Comparison of ENCODE assay signal across 1 cellular context in the genomic region with DNA sequence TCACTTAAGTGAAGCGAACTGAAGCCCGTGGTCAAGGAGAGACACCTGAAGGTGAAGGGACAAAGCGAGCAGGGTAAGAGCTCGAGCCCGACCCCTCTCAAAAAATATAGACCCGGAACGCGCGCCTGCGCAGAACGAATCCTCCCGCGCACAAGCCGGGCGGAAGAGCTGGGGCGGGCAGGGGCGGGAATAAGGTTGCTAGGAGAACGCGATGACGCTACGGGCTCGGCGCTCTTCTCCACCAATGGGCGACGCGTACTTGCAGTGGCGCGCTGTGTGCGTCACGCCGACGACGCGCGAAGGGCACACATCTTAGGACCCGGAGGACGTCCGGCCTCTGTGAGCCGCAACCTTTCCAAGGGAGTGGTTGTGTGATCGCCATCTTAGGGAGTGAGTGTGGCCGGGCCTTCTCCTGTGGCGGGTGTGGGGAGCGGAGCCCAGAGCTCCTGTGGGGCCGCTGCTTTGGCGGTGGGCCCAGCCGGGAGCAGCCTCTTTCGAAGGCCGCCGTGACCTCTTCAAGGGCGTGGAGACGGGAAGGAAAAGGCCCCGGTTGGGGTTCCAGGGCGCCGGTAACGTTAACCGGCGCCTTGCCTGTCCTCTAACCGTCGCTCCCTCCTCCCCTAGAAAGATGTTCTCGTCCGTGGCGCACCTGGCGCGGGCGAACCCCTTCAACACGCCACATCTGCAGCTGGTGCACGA.
TF ChIP-seq lines count a peak whose summit lies in the region.

A gene (plus strand): TSS at position 336 of the 699 bp plus-strand sequence. CDS start 293 bp downstream, at position 629.

TF ChIP-seq in HepG2, 621 proteins besides CTCF, POLR2A, EP300 and RAD21 (continued from another document and continues in another):
- TF ChIP-seq, protein P1, sequence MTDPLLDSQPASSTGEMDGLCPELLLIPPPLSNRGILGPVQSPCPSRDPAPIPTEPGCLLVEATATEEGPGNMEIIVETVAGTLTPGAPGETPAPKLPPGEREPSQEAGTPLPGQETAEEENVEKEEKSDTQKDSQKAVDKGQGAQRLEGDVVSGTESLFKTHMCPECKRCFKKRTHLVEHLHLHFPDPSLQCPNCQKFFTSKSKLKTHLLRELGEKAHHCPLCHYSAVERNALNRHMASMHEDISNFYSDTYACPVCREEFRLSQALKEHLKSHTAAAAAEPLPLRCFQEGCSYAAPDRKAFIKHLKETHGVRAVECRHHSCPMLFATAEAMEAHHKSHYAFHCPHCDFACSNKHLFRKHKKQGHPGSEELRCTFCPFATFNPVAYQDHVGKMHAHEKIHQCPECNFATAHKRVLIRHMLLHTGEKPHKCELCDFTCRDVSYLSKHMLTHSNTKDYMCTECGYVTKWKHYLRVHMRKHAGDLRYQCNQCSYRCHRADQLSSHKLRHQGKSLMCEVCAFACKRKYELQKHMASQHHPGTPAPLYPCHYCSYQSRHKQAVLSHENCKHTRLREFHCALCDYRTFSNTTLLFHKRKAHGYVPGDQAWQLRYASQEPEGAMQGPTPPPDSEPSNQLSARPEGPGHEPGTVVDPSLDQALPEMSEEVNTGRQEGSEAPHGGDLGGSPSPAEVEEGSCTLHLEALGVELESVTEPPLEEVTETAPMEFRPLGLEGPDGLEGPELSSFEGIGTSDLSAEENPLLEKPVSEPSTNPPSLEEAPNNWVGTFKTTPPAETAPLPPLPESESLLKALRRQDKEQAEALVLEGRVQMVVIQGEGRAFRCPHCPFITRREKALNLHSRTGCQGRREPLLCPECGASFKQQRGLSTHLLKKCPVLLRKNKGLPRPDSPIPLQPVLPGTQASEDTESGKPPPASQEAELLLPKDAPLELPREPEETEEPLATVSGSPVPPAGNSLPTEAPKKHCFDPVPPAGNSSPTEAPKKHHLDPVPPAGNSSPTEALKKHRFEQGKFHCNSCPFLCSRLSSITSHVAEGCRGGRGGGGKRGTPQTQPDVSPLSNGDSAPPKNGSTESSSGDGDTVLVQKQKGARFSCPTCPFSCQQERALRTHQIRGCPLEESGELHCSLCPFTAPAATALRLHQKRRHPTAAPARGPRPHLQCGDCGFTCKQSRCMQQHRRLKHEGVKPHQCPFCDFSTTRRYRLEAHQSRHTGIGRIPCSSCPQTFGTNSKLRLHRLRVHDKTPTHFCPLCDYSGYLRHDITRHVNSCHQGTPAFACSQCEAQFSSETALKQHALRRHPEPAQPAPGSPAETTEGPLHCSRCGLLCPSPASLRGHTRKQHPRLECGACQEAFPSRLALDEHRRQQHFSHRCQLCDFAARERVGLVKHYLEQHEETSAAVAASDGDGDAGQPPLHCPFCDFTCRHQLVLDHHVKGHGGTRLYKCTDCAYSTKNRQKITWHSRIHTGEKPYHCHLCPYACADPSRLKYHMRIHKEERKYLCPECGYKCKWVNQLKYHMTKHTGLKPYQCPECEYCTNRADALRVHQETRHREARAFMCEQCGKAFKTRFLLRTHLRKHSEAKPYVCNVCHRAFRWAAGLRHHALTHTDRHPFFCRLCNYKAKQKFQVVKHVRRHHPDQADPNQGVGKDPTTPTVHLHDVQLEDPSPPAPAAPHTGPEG (CRISPR knock-in tag; IDR thresholded peaks at IDR 0.05), result peak; percentile 85
- peak; percentile 93 for TF ChIP-seq RFX3 (CRISPR knock-in tag; IDR thresholded peaks at IDR 0.05)
- TF ChIP-seq TAF15 (IDR thresholded peaks at IDR 0.05; ENCODE audit: low read depth, low read length, poor library complexity, severe bottlenecking), result no peak
- no peak for TF ChIP-seq MEIS1 (CRISPR knock-in tag; IDR thresholded peaks at IDR 0.05; ENCODE audit: borderline replicate concordance)
- TF ChIP-seq, protein P2, sequence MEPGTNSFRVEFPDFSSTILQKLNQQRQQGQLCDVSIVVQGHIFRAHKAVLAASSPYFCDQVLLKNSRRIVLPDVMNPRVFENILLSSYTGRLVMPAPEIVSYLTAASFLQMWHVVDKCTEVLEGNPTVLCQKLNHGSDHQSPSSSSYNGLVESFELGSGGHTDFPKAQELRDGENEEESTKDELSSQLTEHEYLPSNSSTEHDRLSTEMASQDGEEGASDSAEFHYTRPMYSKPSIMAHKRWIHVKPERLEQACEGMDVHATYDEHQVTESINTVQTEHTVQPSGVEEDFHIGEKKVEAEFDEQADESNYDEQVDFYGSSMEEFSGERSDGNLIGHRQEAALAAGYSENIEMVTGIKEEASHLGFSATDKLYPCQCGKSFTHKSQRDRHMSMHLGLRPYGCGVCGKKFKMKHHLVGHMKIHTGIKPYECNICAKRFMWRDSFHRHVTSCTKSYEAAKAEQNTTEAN (CRISPR knock-in tag; conservative IDR thresholded peaks at IDR 0.05), result peak; percentile 44; the same call in 1 of the 2 replicates
- no peak for TF ChIP-seq CEBPB (IDR thresholded peaks at IDR 0.05; ENCODE audit: borderline replicate concordance, low read depth, low read length)
- TF ChIP-seq, protein P3, sequence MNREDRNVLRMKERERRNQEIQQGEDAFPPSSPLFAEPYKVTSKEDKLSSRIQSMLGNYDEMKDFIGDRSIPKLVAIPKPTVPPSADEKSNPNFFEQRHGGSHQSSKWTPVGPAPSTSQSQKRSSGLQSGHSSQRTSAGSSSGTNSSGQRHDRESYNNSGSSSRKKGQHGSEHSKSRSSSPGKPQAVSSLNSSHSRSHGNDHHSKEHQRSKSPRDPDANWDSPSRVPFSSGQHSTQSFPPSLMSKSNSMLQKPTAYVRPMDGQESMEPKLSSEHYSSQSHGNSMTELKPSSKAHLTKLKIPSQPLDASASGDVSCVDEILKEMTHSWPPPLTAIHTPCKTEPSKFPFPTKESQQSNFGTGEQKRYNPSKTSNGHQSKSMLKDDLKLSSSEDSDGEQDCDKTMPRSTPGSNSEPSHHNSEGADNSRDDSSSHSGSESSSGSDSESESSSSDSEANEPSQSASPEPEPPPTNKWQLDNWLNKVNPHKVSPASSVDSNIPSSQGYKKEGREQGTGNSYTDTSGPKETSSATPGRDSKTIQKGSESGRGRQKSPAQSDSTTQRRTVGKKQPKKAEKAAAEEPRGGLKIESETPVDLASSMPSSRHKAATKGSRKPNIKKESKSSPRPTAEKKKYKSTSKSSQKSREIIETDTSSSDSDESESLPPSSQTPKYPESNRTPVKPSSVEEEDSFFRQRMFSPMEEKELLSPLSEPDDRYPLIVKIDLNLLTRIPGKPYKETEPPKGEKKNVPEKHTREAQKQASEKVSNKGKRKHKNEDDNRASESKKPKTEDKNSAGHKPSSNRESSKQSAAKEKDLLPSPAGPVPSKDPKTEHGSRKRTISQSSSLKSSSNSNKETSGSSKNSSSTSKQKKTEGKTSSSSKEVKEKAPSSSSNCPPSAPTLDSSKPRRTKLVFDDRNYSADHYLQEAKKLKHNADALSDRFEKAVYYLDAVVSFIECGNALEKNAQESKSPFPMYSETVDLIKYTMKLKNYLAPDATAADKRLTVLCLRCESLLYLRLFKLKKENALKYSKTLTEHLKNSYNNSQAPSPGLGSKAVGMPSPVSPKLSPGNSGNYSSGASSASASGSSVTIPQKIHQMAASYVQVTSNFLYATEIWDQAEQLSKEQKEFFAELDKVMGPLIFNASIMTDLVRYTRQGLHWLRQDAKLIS (CRISPR knock-in tag; IDR thresholded peaks at IDR 0.05), result no peak
- TF ChIP-seq ATAD3A (CRISPR knock-in tag; IDR thresholded peaks at IDR 0.05), result no peak
- TF ChIP-seq ZNF260 (CRISPR knock-in tag; IDR thresholded peaks at IDR 0.05; ENCODE audit: borderline replicate concordance, low read depth), result no peak
- TF ChIP-seq, protein P4, sequence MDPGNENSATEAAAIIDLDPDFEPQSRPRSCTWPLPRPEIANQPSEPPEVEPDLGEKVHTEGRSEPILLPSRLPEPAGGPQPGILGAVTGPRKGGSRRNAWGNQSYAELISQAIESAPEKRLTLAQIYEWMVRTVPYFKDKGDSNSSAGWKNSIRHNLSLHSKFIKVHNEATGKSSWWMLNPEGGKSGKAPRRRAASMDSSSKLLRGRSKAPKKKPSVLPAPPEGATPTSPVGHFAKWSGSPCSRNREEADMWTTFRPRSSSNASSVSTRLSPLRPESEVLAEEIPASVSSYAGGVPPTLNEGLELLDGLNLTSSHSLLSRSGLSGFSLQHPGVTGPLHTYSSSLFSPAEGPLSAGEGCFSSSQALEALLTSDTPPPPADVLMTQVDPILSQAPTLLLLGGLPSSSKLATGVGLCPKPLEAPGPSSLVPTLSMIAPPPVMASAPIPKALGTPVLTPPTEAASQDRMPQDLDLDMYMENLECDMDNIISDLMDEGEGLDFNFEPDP (CRISPR knock-in tag; conservative IDR thresholded peaks at IDR 0.05), result peak; percentile 97; the same call in 1 of the 2 replicates
- TF ChIP-seq ZNF703 (CRISPR knock-in tag; IDR thresholded peaks at IDR 0.05; ENCODE audit: borderline replicate concordance), result no peak
- peak; percentile 67 for TF ChIP-seq SP4 (CRISPR knock-in tag; IDR thresholded peaks at IDR 0.05)
- TF ChIP-seq, protein P5, sequence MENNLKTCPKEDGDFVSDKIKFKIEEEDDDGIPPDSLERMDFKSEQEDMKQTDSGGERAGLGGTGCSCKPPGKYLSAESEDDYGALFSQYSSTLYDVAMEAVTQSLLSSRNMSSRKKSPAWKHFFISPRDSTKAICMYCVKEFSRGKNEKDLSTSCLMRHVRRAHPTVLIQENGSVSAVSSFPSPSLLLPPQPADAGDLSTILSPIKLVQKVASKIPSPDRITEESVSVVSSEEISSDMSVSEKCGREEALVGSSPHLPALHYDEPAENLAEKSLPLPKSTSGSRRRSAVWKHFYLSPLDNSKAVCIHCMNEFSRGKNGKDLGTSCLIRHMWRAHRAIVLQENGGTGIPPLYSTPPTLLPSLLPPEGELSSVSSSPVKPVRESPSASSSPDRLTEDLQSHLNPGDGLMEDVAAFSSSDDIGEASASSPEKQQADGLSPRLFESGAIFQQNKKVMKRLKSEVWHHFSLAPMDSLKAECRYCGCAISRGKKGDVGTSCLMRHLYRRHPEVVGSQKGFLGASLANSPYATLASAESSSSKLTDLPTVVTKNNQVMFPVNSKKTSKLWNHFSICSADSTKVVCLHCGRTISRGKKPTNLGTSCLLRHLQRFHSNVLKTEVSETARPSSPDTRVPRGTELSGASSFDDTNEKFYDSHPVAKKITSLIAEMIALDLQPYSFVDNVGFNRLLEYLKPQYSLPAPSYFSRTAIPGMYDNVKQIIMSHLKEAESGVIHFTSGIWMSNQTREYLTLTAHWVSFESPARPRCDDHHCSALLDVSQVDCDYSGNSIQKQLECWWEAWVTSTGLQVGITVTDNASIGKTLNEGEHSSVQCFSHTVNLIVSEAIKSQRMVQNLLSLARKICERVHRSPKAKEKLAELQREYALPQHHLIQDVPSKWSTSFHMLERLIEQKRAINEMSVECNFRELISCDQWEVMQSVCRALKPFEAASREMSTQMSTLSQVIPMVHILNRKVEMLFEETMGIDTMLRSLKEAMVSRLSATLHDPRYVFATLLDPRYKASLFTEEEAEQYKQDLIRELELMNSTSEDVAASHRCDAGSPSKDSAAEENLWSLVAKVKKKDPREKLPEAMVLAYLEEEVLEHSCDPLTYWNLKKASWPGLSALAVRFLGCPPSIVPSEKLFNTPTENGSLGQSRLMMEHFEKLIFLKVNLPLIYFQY (CRISPR knock-in tag; IDR thresholded peaks at IDR 0.05; ENCODE audit: borderline replicate concordance), result peak; percentile 62; the same call in 1 of the 2 replicates
- TF ChIP-seq XRCC5 (optimal IDR thresholded peaks at IDR 0.05; ENCODE audit: low read length), result peak; percentile 40
- TF ChIP-seq PCBP1 (IDR thresholded peaks at IDR 0.05; ENCODE audit: borderline replicate concordance, low read depth, low read length), result 0 out of 2 replicates have a peak, but pooled peaks have one; percentile 73
- TF ChIP-seq KAT8 (CRISPR knock-in tag; IDR thresholded peaks at IDR 0.05), result peak; percentile 93
- TF ChIP-seq, protein P6, sequence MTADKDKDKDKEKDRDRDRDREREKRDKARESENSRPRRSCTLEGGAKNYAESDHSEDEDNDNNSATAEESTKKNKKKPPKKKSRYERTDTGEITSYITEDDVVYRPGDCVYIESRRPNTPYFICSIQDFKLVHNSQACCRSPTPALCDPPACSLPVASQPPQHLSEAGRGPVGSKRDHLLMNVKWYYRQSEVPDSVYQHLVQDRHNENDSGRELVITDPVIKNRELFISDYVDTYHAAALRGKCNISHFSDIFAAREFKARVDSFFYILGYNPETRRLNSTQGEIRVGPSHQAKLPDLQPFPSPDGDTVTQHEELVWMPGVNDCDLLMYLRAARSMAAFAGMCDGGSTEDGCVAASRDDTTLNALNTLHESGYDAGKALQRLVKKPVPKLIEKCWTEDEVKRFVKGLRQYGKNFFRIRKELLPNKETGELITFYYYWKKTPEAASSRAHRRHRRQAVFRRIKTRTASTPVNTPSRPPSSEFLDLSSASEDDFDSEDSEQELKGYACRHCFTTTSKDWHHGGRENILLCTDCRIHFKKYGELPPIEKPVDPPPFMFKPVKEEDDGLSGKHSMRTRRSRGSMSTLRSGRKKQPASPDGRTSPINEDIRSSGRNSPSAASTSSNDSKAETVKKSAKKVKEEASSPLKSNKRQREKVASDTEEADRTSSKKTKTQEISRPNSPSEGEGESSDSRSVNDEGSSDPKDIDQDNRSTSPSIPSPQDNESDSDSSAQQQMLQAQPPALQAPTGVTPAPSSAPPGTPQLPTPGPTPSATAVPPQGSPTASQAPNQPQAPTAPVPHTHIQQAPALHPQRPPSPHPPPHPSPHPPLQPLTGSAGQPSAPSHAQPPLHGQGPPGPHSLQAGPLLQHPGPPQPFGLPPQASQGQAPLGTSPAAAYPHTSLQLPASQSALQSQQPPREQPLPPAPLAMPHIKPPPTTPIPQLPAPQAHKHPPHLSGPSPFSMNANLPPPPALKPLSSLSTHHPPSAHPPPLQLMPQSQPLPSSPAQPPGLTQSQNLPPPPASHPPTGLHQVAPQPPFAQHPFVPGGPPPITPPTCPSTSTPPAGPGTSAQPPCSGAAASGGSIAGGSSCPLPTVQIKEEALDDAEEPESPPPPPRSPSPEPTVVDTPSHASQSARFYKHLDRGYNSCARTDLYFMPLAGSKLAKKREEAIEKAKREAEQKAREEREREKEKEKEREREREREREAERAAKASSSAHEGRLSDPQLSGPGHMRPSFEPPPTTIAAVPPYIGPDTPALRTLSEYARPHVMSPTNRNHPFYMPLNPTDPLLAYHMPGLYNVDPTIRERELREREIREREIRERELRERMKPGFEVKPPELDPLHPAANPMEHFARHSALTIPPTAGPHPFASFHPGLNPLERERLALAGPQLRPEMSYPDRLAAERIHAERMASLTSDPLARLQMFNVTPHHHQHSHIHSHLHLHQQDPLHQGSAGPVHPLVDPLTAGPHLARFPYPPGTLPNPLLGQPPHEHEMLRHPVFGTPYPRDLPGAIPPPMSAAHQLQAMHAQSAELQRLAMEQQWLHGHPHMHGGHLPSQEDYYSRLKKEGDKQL (CRISPR knock-in tag; IDR thresholded peaks at IDR 0.05; ENCODE audit: low read depth), result no peak
- TF ChIP-seq ZNF768 (CRISPR knock-in tag; IDR thresholded peaks at IDR 0.05), result 0 out of 2 replicates have a peak, but pooled peaks have one; percentile 22
- TF ChIP-seq FOXO1 (CRISPR knock-in tag; IDR thresholded peaks at IDR 0.05), result peak; percentile 65; the same call in 1 of the 2 replicates
- TF ChIP-seq SMAD3 (CRISPR knock-in tag; IDR thresholded peaks at IDR 0.05), result peak; percentile 56; the same call in 1 of the 2 replicates
